ENCODE assay signal across 10 cellular contexts in the genomic region with DNA sequence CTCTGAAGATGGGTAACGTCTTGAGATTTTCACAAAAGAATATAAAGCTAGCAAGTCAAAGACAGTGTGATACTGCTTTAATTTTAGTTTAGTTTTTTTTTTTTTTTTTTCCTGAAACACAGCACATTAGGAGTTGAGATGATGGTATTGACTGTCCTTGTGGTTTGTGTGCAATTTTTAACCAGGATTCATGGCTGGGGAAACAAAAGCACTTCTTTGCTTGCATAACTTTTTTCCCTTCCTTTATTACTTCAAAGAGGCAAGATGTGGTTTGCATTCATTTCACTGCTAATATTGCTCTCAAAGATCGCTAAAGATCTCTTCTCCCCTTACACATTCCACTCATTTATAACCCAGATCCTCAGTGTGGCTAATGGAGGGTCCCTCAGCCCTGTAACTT.
DNase-seq lines count a peak whose midpoint lies in the region; ATAC-seq and TF ChIP-seq lines count a peak whose summit lies in the region.
"Had no signal": no experiment of that assay in that cellular context is flagged by ENCODE, and none has a peak within 500 bp of the region (broad histone marks: within the 10 kb centered on the region; RNA-seq: fewer than 3 reads in every experiment).

No MANE protein-coding gene starts in this region.

- H3K9me3 Mint-ChIP-seq in stimulated activated naive CD8-positive, alpha-beta T cell treated with anti-CD3 and anti-CD28 coated beads, Interleukin-15, amount 100 ng/mL, for 72 hours, result no peaks in the 10 kb centered on the region
- no peaks in the 10 kb centered on the region for H3K9me3 Mint-ChIP-seq in activated CD4-positive, alpha-beta memory T cell treated with anti-CD3 and anti-CD28 coated beads for 36 hours

- no peak overlapping the region for H3K4me3 ChIP-seq in fibroblast of villous mesenchyme (ENCODE audit: low read depth, low read length)
- H3K4me3 ChIP-seq: adrenal gland had no signal

- H3K27ac Mint-ChIP-seq in stimulated activated naive CD8-positive, alpha-beta T cell treated with anti-CD3 and anti-CD28 coated beads, Interleukin-15, amount 100 ng/mL, for 72 hours, result peak overlapping the region in 1 of 2 donors; percentile 79
- H3K27ac Mint-ChIP-seq in activated CD4-positive, alpha-beta memory T cell treated with anti-CD3 and anti-CD28 coated beads for 36 hours, result peak overlapping the region; percentile 33

- no peak for TF ChIP-seq CTCF in fibroblast of villous mesenchyme (IDR thresholded peaks at IDR 0.05; ENCODE audit: insufficient read depth, low read depth, low read length)

- no peak for DNase-seq in stimulated activated naive CD8-positive, alpha-beta T cell treated with anti-CD3 and anti-CD28 coated beads, Interleukin-15, amount 100 ng/mL, for 72 hours
- no peak for DNase-seq in stimulated activated naive CD8-positive, alpha-beta T cell treated with anti-CD3 and anti-CD28 coated beads, Interleukin-15, Interleukin-2, amounts not matched to agents 100 U/mL and 50 U/mL, for 24 hours
- no peak for DNase-seq in activated CD4-positive, alpha-beta memory T cell treated with anti-CD3 and anti-CD28 coated beads for 36 hours
- DNase-seq in fibroblast of villous mesenchyme (ENCODE audit: low read depth) (peak; percentile 36), NCI-H446 (lab: John Stamatoyannopoulos, UW) (no peak), NCI-H128 (lab: John Stamatoyannopoulos, UW; ENCODE audit: unreplicated experiment) (no peak)
- no peak for DNase-seq in activated naive CD4-positive, alpha-beta T cell treated with anti-CD3 and anti-CD28 coated beads, Interleukin-2, amount 50 U/mL, for 16 hours
- DNase-seq: adrenal gland, BE2C had no signal

- peak overlapping the region; percentile 55 to 70 for H3K4me3 Mint-ChIP-seq in stimulated activated naive CD8-positive, alpha-beta T cell treated with anti-CD3 and anti-CD28 coated beads, Interleukin-15, amount 100 ng/mL, for 72 hours
- H3K4me3 Mint-ChIP-seq in activated CD4-positive, alpha-beta memory T cell treated with anti-CD3 and anti-CD28 coated beads for 36 hours, result no peak overlapping the region

- peaks cover 50% of the 10 kb centered on the region for H3K4me1 Mint-ChIP-seq in stimulated activated naive CD8-positive, alpha-beta T cell treated with anti-CD3 and anti-CD28 coated beads, Interleukin-15, amount 100 ng/mL, for 72 hours
- peaks cover 42% of the 10 kb centered on the region for H3K4me1 Mint-ChIP-seq in activated CD4-positive, alpha-beta memory T cell treated with anti-CD3 and anti-CD28 coated beads for 36 hours (ENCODE audit: low read depth)

- CTCF ChIA-PET in activated CD4-positive, alpha-beta memory T cell treated with anti-CD3 and anti-CD28 coated beads for 36 hours (lab: Charles Lee), result interaction anchor here (1.3 kb wide), 1 partner anchor 18 kb away, joined by 3 read pairs; no protein-coding TSS in a partner anchor

- H3K36me3 Mint-ChIP-seq in activated CD4-positive, alpha-beta memory T cell treated with anti-CD3 and anti-CD28 coated beads for 36 hours, result peaks cover 4% of the 10 kb centered on the region

- no peak for ATAC-seq in stimulated activated naive CD8-positive, alpha-beta T cell treated with anti-CD3 and anti-CD28 coated beads, Interleukin-15, amount 100 ng/mL, for 72 hours
- no peak for ATAC-seq in stimulated activated naive CD8-positive, alpha-beta T cell treated with anti-CD3 and anti-CD28 coated beads, Interleukin-15, Interleukin-2, amounts not matched to agents 100 U/mL and 50 U/mL, for 24 hours
- ATAC-seq in HG03565 (IDR thresholded peaks at IDR 0.05; ENCODE audit: unreplicated experiment), result no peak

- intact Hi-C loops in activated CD4-positive, alpha-beta memory T cell treated with anti-CD3 and anti-CD28 coated beads for 36 hours (cut with micrococcal nuclease), result loop anchor here (2.0 to 10.0 kb wide), 3 partner anchors 18 to 370 kb away; a partner anchor contains a TSS

- peaks cover 8% of the 10 kb centered on the region for H3K27me3 Mint-ChIP-seq in stimulated activated naive CD8-positive, alpha-beta T cell treated with anti-CD3 and anti-CD28 coated beads, Interleukin-15, amount 100 ng/mL, for 72 hours
- H3K27me3 Mint-ChIP-seq in activated CD4-positive, alpha-beta memory T cell treated with anti-CD3 and anti-CD28 coated beads for 36 hours, result peaks cover 22% of the 10 kb centered on the region

- POLR2A ChIA-PET in activated CD4-positive, alpha-beta memory T cell treated with anti-CD3 and anti-CD28 coated beads for 36 hours (lab: Charles Lee), result no interaction called here
